In the genomic region with DNA sequence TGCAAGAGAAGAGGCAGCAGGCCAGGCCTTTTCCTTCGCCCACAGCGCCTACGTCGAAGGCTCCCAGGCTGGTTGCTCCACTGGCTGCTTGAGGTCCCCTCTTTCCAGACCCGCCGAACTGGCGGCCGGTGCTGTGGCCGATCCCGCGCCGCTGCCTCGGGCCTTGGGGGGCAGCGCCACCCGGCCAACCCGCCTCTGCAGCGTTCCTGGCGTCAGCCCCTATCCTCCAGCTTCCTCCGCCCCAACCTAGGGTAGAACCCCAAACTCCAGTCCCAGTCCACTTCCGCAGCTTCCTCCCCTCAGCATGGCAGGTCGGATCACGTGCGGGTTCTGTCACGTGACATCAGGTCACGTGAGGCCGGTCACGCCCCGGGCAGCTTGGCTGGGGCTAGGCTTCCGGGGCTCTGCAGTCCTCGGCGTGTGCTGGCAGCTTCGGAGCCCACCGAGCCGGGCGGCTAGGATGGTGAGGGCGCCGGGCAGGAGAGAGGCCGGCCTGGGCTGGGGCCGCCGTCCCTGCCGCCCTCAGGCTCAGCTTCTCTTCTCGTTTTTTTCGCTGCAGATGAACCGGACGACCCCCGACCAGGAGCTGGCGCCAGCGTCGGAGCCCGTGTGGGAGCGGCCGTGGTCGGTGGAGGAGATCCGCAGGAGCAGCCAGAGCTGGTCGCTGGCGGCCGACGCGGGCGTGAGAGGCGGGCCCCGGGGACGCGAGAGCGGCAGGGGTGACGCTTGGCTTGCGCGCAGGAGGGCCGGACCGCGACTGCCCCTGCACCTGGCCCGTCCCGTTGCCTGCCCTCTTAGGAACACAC, we compare ENCODE assay signal across 8 cellular contexts. TPM values are rescaled to one million over a fixed set of nuclear protein-coding genes. Genes with fewer than 3 reads are reported as not detected.
DNase-seq lines count a peak whose midpoint lies in the region; ATAC-seq lines count a peak whose summit lies in the region.
"Not testable (repeated sequence)": the region's sequence is repeated elsewhere in the genome, so short reads cannot be mapped to it uniquely, and the experiment has no call there.

A gene with protein sequence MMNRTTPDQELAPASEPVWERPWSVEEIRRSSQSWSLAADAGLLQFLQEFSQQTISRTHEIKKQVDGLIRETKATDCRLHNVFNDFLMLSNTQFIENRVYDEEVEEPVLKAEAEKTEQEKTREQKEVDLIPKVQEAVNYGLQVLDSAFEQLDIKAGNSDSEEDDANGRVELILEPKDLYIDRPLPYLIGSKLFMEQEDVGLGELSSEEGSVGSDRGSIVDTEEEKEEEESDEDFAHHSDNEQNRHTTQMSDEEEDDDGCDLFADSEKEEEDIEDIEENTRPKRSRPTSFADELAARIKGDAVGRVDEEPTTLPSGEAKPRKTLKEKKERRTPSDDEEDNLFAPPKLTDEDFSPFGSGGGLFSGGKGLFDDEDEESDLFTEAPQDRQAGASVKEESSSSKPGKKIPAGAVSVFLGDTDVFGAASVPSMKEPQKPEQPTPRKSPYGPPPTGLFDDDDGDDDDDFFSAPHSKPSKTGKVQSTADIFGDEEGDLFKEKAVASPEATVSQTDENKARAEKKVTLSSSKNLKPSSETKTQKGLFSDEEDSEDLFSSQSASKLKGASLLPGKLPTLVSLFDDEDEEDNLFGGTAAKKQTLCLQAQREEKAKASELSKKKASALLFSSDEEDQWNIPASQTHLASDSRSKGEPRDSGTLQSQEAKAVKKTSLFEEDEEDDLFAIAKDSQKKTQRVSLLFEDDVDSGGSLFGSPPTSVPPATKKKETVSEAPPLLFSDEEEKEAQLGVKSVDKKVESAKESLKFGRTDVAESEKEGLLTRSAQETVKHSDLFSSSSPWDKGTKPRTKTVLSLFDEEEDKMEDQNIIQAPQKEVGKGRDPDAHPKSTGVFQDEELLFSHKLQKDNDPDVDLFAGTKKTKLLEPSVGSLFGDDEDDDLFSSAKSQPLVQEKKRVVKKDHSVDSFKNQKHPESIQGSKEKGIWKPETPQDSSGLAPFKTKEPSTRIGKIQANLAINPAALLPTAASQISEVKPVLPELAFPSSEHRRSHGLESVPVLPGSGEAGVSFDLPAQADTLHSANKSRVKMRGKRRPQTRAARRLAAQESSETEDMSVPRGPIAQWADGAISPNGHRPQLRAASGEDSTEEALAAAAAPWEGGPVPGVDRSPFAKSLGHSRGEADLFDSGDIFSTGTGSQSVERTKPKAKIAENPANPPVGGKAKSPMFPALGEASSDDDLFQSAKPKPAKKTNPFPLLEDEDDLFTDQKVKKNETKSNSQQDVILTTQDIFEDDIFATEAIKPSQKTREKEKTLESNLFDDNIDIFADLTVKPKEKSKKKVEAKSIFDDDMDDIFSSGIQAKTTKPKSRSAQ (N-terminal part only) (plus strand): TSS at position 409 of the 806 bp plus-strand sequence. CDS start 52 bp downstream, at position 461.

- H3K36me3 ChIP-seq in urinary bladder (ENCODE audit: insufficient read depth), result not testable (repeated sequence)

- intact Hi-C loops in right cardiac atrium (cut with DNase I), result not testable (repeated sequence)

- H3K4me3 ChIP-seq in right cardiac atrium (ENCODE audit: low read length), result peak within 1 kb of the TSS; percentile 82
- H3K4me3 ChIP-seq in urinary bladder (ENCODE audit: low read depth, low read length), result peak within 1 kb of the TSS; percentile 63

- ATAC-seq in GM18499 (IDR thresholded peaks at IDR 0.05; ENCODE audit: insufficient read depth, unreplicated experiment) (peak; percentile 59), HG02884 (IDR thresholded peaks at IDR 0.05; ENCODE audit: unreplicated experiment) (peak; percentile 89), right cardiac atrium (peak; percentile 98 to 99)

- H3K4me1 ChIP-seq in right cardiac atrium (ENCODE audit: control insufficient read depth, insufficient read depth, low read length); urinary bladder (ENCODE audit: insufficient read depth): not testable (repeated sequence)

- DNase-seq in NCI-H1694 (lab: John Stamatoyannopoulos, UW), result peak; percentile 10
- DNase-seq in T-helper 2 cell treated with Interferon-gamma antibody and Interleukin-4, amounts not matched to agents 5 μg/mL and 100 μg/mL, for 36 hours (ENCODE audit: low spot score), result peak; percentile 81
- DNase-seq in anterior cingulate cortex (lab: John Stamatoyannopoulos, UW), result peak in 57 of 58 donors; percentile 15 to 91 (median 77)
- peak; percentile 94 to 98 (median 98) for DNase-seq in right cardiac atrium
- not testable (repeated sequence) for DNase-seq in pulmonary artery endothelial cell (ENCODE audit: low read depth, low spot score)

- peak within 1 kb of the TSS; percentile 74 for H3K27ac Mint-ChIP-seq in T-helper 2 cell treated with Interferon-gamma antibody and Interleukin-4, amounts not matched to agents 5 μg/mL and 100 μg/mL, for 36 hours

- H3K4me3 Mint-ChIP-seq in T-helper 2 cell treated with Interferon-gamma antibody and Interleukin-4, amounts not matched to agents 5 μg/mL and 100 μg/mL, for 36 hours, result peak within 1 kb of the TSS; percentile 73

- not testable (repeated sequence) for H3K4me1 Mint-ChIP-seq in T-helper 2 cell treated with Interferon-gamma antibody and Interleukin-4, amounts not matched to agents 5 μg/mL and 100 μg/mL, for 36 hours (ENCODE audit: low read depth)

- H3K9me3 ChIP-seq in right cardiac atrium (ENCODE audit: control insufficient read depth, low read length), result not testable (repeated sequence)

- H3K36me3 Mint-ChIP-seq in T-helper 2 cell treated with Interferon-gamma antibody and Interleukin-4, amounts not matched to agents 5 μg/mL and 100 μg/mL, for 36 hours (ENCODE audit: low read depth), result not testable (repeated sequence)

- WGBS in right cardiac atrium, result under 1% methylated on average over 50 of the region's 73 CpGs
- WGBS in urinary bladder, result under 1% methylated on average over 58 of the region's 73 CpGs

- not testable (repeated sequence) for H3K27me3 Mint-ChIP-seq in T-helper 2 cell treated with Interferon-gamma antibody and Interleukin-4, amounts not matched to agents 5 μg/mL and 100 μg/mL, for 36 hours (ENCODE audit: low read depth)

- not testable (repeated sequence) for H3K9me3 Mint-ChIP-seq in T-helper 2 cell treated with Interferon-gamma antibody and Interleukin-4, amounts not matched to agents 5 μg/mL and 100 μg/mL, for 36 hours

- not testable (repeated sequence) for H3K27me3 ChIP-seq in right cardiac atrium (ENCODE audit: control insufficient read depth, insufficient read depth)

- peak within 1 kb of the TSS; percentile 72 for H3K27ac ChIP-seq in right cardiac atrium (ENCODE audit: low read length)
- H3K27ac ChIP-seq in urinary bladder (ENCODE audit: low read depth), result not testable (repeated sequence)

RNA-seq across cellular contexts. Expression of the gene that starts here (rescaled TPM):
- 100 to 1,000 TPM in 3 of 4 donors, 10 to 100 TPM in 1; 64.8 to 242 (median 159) TPM for total RNA-seq in right cardiac atrium
- 32.8 TPM for polyA plus RNA-seq in right cardiac atrium
- total RNA-seq in pulmonary artery endothelial cell, result 36.0 and 47.3 TPM in 2 replicates
- total RNA-seq in urinary bladder, result 41.4 TPM
- polyA plus RNA-seq in urinary bladder, result 32.1 TPM
